In the genomic region with DNA sequence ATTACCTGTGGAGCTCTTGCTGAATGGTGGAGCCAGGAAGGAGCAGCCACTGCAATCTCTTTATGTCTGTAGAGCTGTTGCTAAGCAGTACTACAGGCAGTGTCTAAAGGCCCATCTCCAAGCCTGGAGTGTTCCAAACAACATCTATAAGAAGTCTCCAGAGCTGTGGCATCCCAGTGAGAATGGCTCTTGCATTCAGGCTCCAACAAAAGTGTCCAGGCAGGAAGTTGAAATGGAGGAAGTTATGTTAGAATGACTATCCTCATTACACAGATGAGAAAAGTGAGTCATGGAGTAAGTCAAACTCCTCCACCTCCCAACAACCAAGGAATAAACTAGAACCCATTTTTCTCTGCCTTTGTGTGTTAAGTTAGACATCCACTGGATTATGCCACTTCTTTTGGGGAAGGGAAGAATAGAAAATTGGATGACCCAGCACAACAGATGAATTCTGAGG, we compare ENCODE assay signal across 9 cellular contexts.
A peak's percentile ranks its signal among the peaks of the same experiment; 100 is the strongest.
DNase-seq lines count a peak whose midpoint lies in the region; ATAC-seq lines count a peak whose summit lies in the region.
"Had no signal": no experiment of that assay in that cellular context is flagged by ENCODE, and none has a peak within 500 bp of the region (broad histone marks: within the 10 kb centered on the region; RNA-seq: fewer than 3 reads in every experiment).

No MANE protein-coding gene starts in this region.

- H3K27ac ChIP-seq in SJCRH30 (peak overlapping the region; percentile 98), skin epidermis (peak overlapping the region in 19 of 21 experiments; percentile 19 to 92 (median 73))
- H3K27ac ChIP-seq: WERI-Rb-1 had no signal

- no peak overlapping the region for H3K4me3 Mint-ChIP-seq in activated T-cell treated with anti-CD3 and anti-CD28 coated beads, Interleukin-2, amount 50 U/mL, for 24 hours
- no peak overlapping the region for H3K4me3 Mint-ChIP-seq in activated CD8-positive, alpha-beta T cell treated with anti-CD3 and anti-CD28 coated beads, Interleukin-2, amount 10 ng/mL, durations not matched to agents 7 days and 5 days

- peaks cover 26% of the 10 kb centered on the region for H3K4me1 ChIP-seq in SJCRH30

- peaks cover 23% of the 10 kb centered on the region for H3K4me1 Mint-ChIP-seq in activated T-cell treated with anti-CD3 and anti-CD28 coated beads, Interleukin-2, amount 50 U/mL, for 24 hours (ENCODE audit: low read depth)
- no peaks in the 10 kb centered on the region for H3K4me1 Mint-ChIP-seq in activated CD8-positive, alpha-beta T cell treated with anti-CD3 and anti-CD28 coated beads, Interleukin-2, amount 10 ng/mL, durations not matched to agents 7 days and 5 days (ENCODE audit: low read depth)

- POLR2A ChIA-PET in activated CD8-positive, alpha-beta T cell treated with anti-CD3 and anti-CD28 coated beads, Interleukin-2, amount 10 ng/mL, durations not matched to agents 7 days and 5 days (lab: Charles Lee): no interaction called here

- H3K36me3 Mint-ChIP-seq in activated T-cell treated with anti-CD3 and anti-CD28 coated beads, Interleukin-2, amount 50 U/mL, for 24 hours (ENCODE audit: low read depth): no peaks in the 10 kb centered on the region
- no peaks in the 10 kb centered on the region for H3K36me3 Mint-ChIP-seq in activated CD8-positive, alpha-beta T cell treated with anti-CD3 and anti-CD28 coated beads, Interleukin-2, amount 10 ng/mL, durations not matched to agents 7 days and 5 days (ENCODE audit: low read depth)

- CTCF ChIA-PET in activated CD8-positive, alpha-beta T cell treated with anti-CD3 and anti-CD28 coated beads, Interleukin-2, amount 10 ng/mL, durations not matched to agents 7 days and 5 days (lab: Charles Lee): no interaction called here

- no peaks in the 10 kb centered on the region for H3K9me3 ChIP-seq in SJCRH30 (replicated peaks)
- H3K9me3 ChIP-seq: heart left ventricle had no signal

- H3K27ac Mint-ChIP-seq in activated T-cell treated with anti-CD3 and anti-CD28 coated beads, Interleukin-2, amount 50 U/mL, for 24 hours: no peak overlapping the region
- no peak overlapping the region for H3K27ac Mint-ChIP-seq in activated CD8-positive, alpha-beta T cell treated with anti-CD3 and anti-CD28 coated beads, Interleukin-2, amount 10 ng/mL, durations not matched to agents 7 days and 5 days

- H3K27me3 Mint-ChIP-seq in activated T-cell treated with anti-CD3 and anti-CD28 coated beads, Interleukin-2, amount 50 U/mL, for 24 hours: peaks cover 22% of the 10 kb centered on the region
- H3K27me3 Mint-ChIP-seq in activated CD8-positive, alpha-beta T cell treated with anti-CD3 and anti-CD28 coated beads, Interleukin-2, amount 10 ng/mL, durations not matched to agents 7 days and 5 days (ENCODE audit: low read depth): no peaks in the 10 kb centered on the region

- H3K4me3 ChIP-seq in SJCRH30 (peak overlapping the region; percentile 43), skin epidermis (no peak overlapping the region)

- no peaks in the 10 kb centered on the region for H3K36me3 ChIP-seq in SJCRH30
- H3K36me3 ChIP-seq: heart left ventricle, WERI-Rb-1 had no signal

- DNase-seq in HS-27A (ENCODE audit: low read depth) (peak; percentile 49), SJCRH30 (peak; percentile 19 to 39), NCI-H187 treated with DMSO at 0.1 percent for 48 hours (lab: John Stamatoyannopoulos, UW) (no peak)
- no peak for DNase-seq in activated T-cell treated with anti-CD3 and anti-CD28 coated beads, Interleukin-2, amount 50 U/mL, for 24 hours
- no peak for DNase-seq in activated CD8-positive, alpha-beta T cell treated with anti-CD3 and anti-CD28 coated beads, Interleukin-2, amount 10 ng/mL, durations not matched to agents 7 days and 5 days
- DNase-seq: heart left ventricle, WERI-Rb-1 had no signal

- no peaks in the 10 kb centered on the region for H3K9me3 Mint-ChIP-seq in activated T-cell treated with anti-CD3 and anti-CD28 coated beads, Interleukin-2, amount 50 U/mL, for 24 hours
- peaks cover 4% of the 10 kb centered on the region for H3K9me3 Mint-ChIP-seq in activated CD8-positive, alpha-beta T cell treated with anti-CD3 and anti-CD28 coated beads, Interleukin-2, amount 10 ng/mL, durations not matched to agents 7 days and 5 days (ENCODE audit: insufficient read depth)

- no peaks in the 10 kb centered on the region for H3K27me3 ChIP-seq in SJCRH30
- H3K27me3 ChIP-seq: heart left ventricle had no signal

- peak; percentile 55 for ATAC-seq in esophagus mucosa
- no peak for ATAC-seq in activated CD8-positive, alpha-beta T cell treated with anti-CD3 and anti-CD28 coated beads, Interleukin-2, amount 10 ng/mL, durations not matched to agents 7 days and 5 days

Comparison
In these comparisons a context has a peak if more than half of its experiments do, and no peak if none do; other contexts are left out.
1. DNase-seq: peak in HS-27A (single experiment) and SJCRH30 (2 of 2); none in activated T-cell treated with anti-CD3 and anti-CD28 coated beads, Interleukin-2, amount 50 U/mL, for 24 hours (single experiment), activated CD8-positive, alpha-beta T cell treated with anti-CD3 and anti-CD28 coated beads, Interleukin-2, amount 10 ng/mL, durations not matched to agents 7 days and 5 days (single experiment) and NCI-H187 treated with DMSO at 0.1 percent for 48 hours (single experiment).